In the genomic region with DNA sequence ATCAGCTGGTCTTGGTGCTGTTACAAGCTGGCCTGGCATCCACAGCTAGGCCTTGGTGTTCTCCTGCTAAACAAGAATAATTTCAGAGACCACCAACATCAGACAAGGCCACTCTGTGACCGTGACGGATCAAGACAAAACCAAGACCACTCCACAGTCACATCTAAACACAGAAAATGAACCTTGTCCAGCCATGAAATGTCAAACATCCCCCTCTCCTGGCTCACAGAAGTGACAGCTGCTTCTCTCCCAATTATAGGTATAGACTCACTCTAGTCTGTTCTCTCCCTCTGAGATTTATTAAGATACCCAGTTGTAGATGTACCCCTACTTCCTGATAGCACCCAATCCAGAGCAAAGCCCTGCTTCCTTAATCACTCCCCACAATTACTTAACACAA, we compare ENCODE assay signal across 1 cellular context.
TF ChIP-seq lines count a peak whose summit lies in the region.

No MANE protein-coding gene starts in this region.

TF ChIP-seq in HepG2, 621 proteins besides CTCF, POLR2A, EP300 and RAD21 (continued from another document):
- TF ChIP-seq ZNF343 (CRISPR knock-in tag; IDR thresholded peaks at IDR 0.05) (no peak), ZFP36L1 (CRISPR knock-in tag; IDR thresholded peaks at IDR 0.05) (no peak), SMAD1 (CRISPR knock-in tag; IDR thresholded peaks at IDR 0.05; ENCODE audit: borderline replicate concordance, low read depth) (no peak)
- TF ChIP-seq, protein P1, sequence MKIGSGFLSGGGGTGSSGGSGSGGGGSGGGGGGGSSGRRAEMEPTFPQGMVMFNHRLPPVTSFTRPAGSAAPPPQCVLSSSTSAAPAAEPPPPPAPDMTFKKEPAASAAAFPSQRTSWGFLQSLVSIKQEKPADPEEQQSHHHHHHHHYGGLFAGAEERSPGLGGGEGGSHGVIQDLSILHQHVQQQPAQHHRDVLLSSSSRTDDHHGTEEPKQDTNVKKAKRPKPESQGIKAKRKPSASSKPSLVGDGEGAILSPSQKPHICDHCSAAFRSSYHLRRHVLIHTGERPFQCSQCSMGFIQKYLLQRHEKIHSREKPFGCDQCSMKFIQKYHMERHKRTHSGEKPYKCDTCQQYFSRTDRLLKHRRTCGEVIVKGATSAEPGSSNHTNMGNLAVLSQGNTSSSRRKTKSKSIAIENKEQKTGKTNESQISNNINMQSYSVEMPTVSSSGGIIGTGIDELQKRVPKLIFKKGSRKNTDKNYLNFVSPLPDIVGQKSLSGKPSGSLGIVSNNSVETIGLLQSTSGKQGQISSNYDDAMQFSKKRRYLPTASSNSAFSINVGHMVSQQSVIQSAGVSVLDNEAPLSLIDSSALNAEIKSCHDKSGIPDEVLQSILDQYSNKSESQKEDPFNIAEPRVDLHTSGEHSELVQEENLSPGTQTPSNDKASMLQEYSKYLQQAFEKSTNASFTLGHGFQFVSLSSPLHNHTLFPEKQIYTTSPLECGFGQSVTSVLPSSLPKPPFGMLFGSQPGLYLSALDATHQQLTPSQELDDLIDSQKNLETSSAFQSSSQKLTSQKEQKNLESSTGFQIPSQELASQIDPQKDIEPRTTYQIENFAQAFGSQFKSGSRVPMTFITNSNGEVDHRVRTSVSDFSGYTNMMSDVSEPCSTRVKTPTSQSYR (CRISPR knock-in tag; IDR thresholded peaks at IDR 0.05; ENCODE audit: borderline replicate concordance): no peak
